Comparison of ENCODE assay signal across 1 cellular context in genomic region chr1:169143351-169143750, GRCh38.
TF ChIP-seq lines count a peak whose summit lies in the region.

No MANE protein-coding gene starts in this region.

TF ChIP-seq in GM23338, 12 proteins besides CTCF, POLR2A, EP300 and RAD21 (continued from another document):
- TF ChIP-seq, protein P1, sequence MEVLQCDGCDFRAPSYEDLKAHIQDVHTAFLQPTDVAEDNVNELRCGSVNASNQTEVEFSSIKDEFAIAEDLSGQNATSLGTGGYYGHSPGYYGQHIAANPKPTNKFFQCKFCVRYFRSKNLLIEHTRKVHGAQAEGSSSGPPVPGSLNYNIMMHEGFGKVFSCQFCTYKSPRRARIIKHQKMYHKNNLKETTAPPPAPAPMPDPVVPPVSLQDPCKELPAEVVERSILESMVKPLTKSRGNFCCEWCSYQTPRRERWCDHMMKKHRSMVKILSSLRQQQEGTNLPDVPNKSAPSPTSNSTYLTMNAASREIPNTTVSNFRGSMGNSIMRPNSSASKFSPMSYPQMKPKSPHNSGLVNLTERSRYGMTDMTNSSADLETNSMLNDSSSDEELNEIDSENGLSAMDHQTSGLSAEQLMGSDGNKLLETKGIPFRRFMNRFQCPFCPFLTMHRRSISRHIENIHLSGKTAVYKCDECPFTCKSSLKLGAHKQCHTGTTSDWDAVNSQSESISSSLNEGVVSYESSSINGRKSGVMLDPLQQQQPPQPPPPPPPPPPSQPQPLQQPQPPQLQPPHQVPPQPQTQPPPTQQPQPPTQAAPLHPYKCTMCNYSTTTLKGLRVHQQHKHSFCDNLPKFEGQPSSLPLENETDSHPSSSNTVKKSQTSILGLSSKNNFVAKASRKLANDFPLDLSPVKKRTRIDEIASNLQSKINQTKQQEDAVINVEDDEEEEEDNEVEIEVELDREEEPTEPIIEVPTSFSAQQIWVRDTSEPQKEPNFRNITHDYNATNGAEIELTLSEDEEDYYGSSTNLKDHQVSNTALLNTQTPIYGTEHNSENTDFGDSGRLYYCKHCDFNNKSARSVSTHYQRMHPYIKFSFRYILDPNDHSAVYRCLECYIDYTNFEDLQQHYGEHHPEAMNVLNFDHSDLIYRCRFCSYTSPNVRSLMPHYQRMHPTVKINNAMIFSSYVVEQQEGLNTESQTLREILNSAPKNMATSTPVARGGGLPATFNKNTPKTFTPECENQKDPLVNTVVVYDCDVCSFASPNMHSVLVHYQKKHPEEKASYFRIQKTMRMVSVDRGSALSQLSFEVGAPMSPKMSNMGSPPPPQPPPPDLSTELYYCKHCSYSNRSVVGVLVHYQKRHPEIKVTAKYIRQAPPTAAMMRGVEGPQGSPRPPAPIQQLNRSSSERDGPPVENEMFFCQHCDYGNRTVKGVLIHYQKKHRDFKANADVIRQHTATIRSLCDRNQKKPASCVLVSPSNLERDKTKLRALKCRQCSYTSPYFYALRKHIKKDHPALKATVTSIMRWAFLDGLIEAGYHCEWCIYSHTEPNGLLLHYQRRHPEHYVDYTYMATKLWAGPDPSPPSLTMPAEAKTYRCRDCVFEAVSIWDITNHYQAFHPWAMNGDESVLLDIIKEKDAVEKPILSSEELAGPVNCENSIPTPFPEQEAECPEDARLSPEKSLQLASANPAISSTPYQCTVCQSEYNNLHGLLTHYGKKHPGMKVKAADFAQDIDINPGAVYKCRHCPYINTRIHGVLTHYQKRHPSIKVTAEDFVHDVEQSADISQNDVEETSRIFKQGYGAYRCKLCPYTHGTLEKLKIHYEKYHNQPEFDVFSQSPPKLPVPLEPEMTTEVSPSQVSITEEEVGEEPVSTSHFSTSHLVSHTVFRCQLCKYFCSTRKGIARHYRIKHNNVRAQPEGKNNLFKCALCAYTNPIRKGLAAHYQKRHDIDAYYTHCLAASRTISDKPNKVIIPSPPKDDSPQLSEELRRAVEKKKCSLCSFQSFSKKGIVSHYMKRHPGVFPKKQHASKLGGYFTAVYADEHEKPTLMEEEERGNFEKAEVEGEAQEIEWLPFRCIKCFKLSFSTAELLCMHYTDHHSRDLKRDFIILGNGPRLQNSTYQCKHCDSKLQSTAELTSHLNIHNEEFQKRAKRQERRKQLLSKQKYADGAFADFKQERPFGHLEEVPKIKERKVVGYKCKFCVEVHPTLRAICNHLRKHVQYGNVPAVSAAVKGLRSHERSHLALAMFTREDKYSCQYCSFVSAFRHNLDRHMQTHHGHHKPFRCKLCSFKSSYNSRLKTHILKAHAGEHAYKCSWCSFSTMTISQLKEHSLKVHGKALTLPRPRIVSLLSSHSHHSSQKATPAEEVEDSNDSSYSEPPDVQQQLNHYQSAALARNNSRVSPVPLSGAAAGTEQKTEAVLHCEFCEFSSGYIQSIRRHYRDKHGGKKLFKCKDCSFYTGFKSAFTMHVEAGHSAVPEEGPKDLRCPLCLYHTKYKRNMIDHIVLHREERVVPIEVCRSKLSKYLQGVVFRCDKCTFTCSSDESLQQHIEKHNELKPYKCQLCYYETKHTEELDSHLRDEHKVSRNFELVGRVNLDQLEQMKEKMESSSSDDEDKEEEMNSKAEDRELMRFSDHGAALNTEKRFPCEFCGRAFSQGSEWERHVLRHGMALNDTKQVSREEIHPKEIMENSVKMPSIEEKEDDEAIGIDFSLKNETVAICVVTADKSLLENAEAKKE (CRISPR knock-in tag; IDR thresholded peaks at IDR 0.05), result no peak
- TF ChIP-seq EZH2phosphoT487 (IDR thresholded peaks at IDR 0.05; ENCODE audit: unreplicated experiment), result no peak
- TF ChIP-seq JUNB (IDR thresholded peaks at IDR 0.05; ENCODE audit: unreplicated experiment), result no peak
- TF ChIP-seq ZNF331 (CRISPR knock-in tag; IDR thresholded peaks at IDR 0.05; ENCODE audit: low read depth), result no peak
- TF ChIP-seq EZH2 (IDR thresholded peaks at IDR 0.05; ENCODE audit: low read depth, unreplicated experiment), result no peak
- TF ChIP-seq, protein P2, sequence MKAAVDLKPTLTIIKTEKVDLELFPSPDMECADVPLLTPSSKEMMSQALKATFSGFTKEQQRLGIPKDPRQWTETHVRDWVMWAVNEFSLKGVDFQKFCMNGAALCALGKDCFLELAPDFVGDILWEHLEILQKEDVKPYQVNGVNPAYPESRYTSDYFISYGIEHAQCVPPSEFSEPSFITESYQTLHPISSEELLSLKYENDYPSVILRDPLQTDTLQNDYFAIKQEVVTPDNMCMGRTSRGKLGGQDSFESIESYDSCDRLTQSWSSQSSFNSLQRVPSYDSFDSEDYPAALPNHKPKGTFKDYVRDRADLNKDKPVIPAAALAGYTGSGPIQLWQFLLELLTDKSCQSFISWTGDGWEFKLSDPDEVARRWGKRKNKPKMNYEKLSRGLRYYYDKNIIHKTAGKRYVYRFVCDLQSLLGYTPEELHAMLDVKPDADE (IDR thresholded peaks at IDR 0.05), result no peak
- no peak for TF ChIP-seq ZNF114 (CRISPR knock-in tag; IDR thresholded peaks at IDR 0.05)
- TF ChIP-seq REST (IDR thresholded peaks at IDR 0.05; ENCODE audit: unreplicated experiment), result no peak
- TF ChIP-seq CREB1 (CRISPR knock-in tag; IDR thresholded peaks at IDR 0.05; ENCODE audit: low read depth), result no peak
- TF ChIP-seq STAT1 (IDR thresholded peaks at IDR 0.05; ENCODE audit: unreplicated experiment), result no peak
